1 cellular context compared by ENCODE assay signal in genomic region chr3:50388720-50389352, GRCh38.
TF ChIP-seq lines count a peak whose summit lies in the region.

No MANE protein-coding gene starts in this region.

TF ChIP-seq in HepG2, 621 proteins besides CTCF, POLR2A, EP300 and RAD21:
- TF ChIP-seq ZBTB44 (CRISPR knock-in tag; IDR thresholded peaks at IDR 0.05) (no peak), ZNF687 (CRISPR knock-in tag; IDR thresholded peaks at IDR 0.05) (0 out of 2 replicates have a peak, but pooled peaks have one; percentile 1), TCF12 (IDR thresholded peaks at IDR 0.05) (no peak), TCF12 (CRISPR knock-in tag; IDR thresholded peaks at IDR 0.05) (no peak), REXO4 (CRISPR knock-in tag; IDR thresholded peaks at IDR 0.05; ENCODE audit: borderline replicate concordance) (no peak)
